ENCODE assay signal across 8 cellular contexts in genomic region chr16:72172105-72173034, GRCh38. TPM values are rescaled to one million over a fixed set of nuclear protein-coding genes. Genes with fewer than 3 reads are reported as not detected.
DNase-seq lines count a peak whose midpoint lies in the region; ATAC-seq, FAIRE-seq and TF ChIP-seq lines count a peak whose summit lies in the region.

Gene PMFBP1 (minus strand): TSS chr16:72172155. CDS start chr16:72171208, 947 bp downstream.

- ATAC-seq in A549, result peak; percentile 60 to 64; a peak in 4 of 6 replicates
- peak; percentile 87 for ATAC-seq in HG02571 (IDR thresholded peaks at IDR 0.05; ENCODE audit: unreplicated experiment)

- H3K4me3 ChIP-seq in A549, result no peak within 1 kb of the TSS
- no peak within 1 kb of the TSS for H3K4me3 ChIP-seq in GM12865 (ENCODE audit: low read depth, low read length)
- no peak within 1 kb of the TSS for H3K4me3 ChIP-seq in MM.1S (ENCODE audit: low read length)
- H3K4me3 ChIP-seq in adrenal gland, result no peak within 1 kb of the TSS

- no peaks in the 10 kb centered on the region for H3K9me2 ChIP-seq in MM.1S (replicated peaks; ENCODE audit: insufficient read depth, low read length)

- H3K27me3 ChIP-seq in MM.1S (replicated peaks; ENCODE audit: insufficient read depth, low read length) (no peaks in the 10 kb centered on the region), adrenal gland (no peaks in the 10 kb centered on the region)

- H4K20me1 ChIP-seq in MM.1S (ENCODE audit: insufficient read depth, low read length), result no peaks in the 10 kb centered on the region

- H3K4me1 ChIP-seq in A549 (no peaks in the 10 kb centered on the region), MM.1S (ENCODE audit: low read length) (peaks cover 12% of the 10 kb centered on the region; the same call in 1 of the 2 replicates), adrenal gland (replicated peaks in 1 of 2) (no peaks in the 10 kb centered on the region)

- H3K9ac ChIP-seq in MM.1S (ENCODE audit: low read length), result no peak within 1 kb of the TSS

- H3F3A ChIP-seq in MM.1S (ENCODE audit: insufficient read depth, low read length), result no peaks in the 10 kb centered on the region

- H2AFZ ChIP-seq in MM.1S (ENCODE audit: low read length), result peak within 1 kb of the TSS; percentile 14; the same call in 1 of the 2 replicates

- no peak for FAIRE-seq in A549 (lab: Jason Lieb, UNC)

- no peak for TF ChIP-seq EP300 in A549 (IDR thresholded peaks at IDR 0.05)

- TF ChIP-seq RAD21 in A549 (conservative IDR thresholded peaks at IDR 0.05 in 1 of 2, IDR thresholded peaks at IDR 0.05 in 1 of 2), result no peak

- H3K4me2 ChIP-seq in A549 (no peak within 1 kb of the TSS), MM.1S (ENCODE audit: low read depth, low read length) (peak within 1 kb of the TSS; percentile 22; the same call in 1 of the 2 replicates)

- POLR2A ChIA-PET in A549 (lab: Yijun Ruan, JAX), result no interaction called here

- TF ChIP-seq CTCF in A549 (IDR thresholded peaks at IDR 0.05) (no peak), GM12865 (IDR thresholded peaks at IDR 0.05; ENCODE audit: insufficient read depth, low read depth, low read length, missing control alignments) (no peak), MM.1S (IDR thresholded peaks at IDR 0.05; ENCODE audit: low read length) (no peak), adrenal gland (IDR thresholded peaks at IDR 0.05) (no peak)

- H3K36me3 ChIP-seq in MM.1S (replicated peaks; ENCODE audit: insufficient read depth, low read length) (no peaks in the 10 kb centered on the region), adrenal gland (replicated peaks in 1 of 2) (no peaks in the 10 kb centered on the region)

- H3K27ac ChIP-seq in A549, result no peak within 1 kb of the TSS
- peak within 1 kb of the TSS; percentile 39; the same call in 1 of the 2 replicates for H3K27ac ChIP-seq in MM.1S (ENCODE audit: low read length)
- peak within 1 kb of the TSS in 1 of 5 donors; percentile 20 for H3K27ac ChIP-seq in adrenal gland

- 30% methylated on average over 11 of the region's 11 CpGs for WGBS in A549 (ENCODE audit: missing lambda C conversion rate)
- WGBS in adrenal gland, 4 donors, result 64 to 69% (median 67%) methylated on average over 11 of the region's 11 CpGs

- peaks cover 10% of the 10 kb centered on the region; the same call in 2 of the 3 replicates for H3K9me3 ChIP-seq in A549
- H3K9me3 ChIP-seq in MM.1S (replicated peaks; ENCODE audit: insufficient read depth, low read length), result no peaks in the 10 kb centered on the region
- H3K9me3 ChIP-seq in adrenal gland (replicated peaks in 1 of 3), result no peaks in the 10 kb centered on the region

- CTCF ChIA-PET in A549 (lab: Yijun Ruan, JAX), result interaction anchor here (1.0 kb wide), 1 partner anchor 10 kb away, joined by 3 read pairs; no protein-coding TSS in a partner anchor

- intact Hi-C loops in adrenal gland (cut with DNase I), result no loop called here

- TF ChIP-seq POLR2A in A549 (IDR thresholded peaks at IDR 0.05; ENCODE audit: low read length) (no peak), adrenal gland (IDR thresholded peaks at IDR 0.05) (no peak)

- DNase-seq in A549 (ENCODE audit: low read depth in 1 of 2, low spot score in 1 of 2) (peak; percentile 3 to 67), GM12865 (ENCODE audit: low read depth) (peak; percentile 91), MM.1S (peak; percentile 88), adrenal gland (peak; percentile 37 to 74 (median 67)), kidney glomerular epithelial cell (lab: John Stamatoyannopoulos, UW) (peak; percentile 27), NCI-H187 (lab: John Stamatoyannopoulos, UW) (no peak), NCI-H526 treated with DMSO at 0.1 percent for 48 hours (lab: John Stamatoyannopoulos, UW) (no peak)

- H3K79me2 ChIP-seq in MM.1S (ENCODE audit: low read length), result no peaks in the 10 kb centered on the region

TF ChIP-seq in A549, 52 proteins besides CTCF, POLR2A, EP300 and RAD21:
- TF ChIP-seq RCOR1 (IDR thresholded peaks at IDR 0.05; ENCODE audit: low read depth, low read length) (no peak), REST (IDR thresholded peaks at IDR 0.05) (no peak), MAFK (IDR thresholded peaks at IDR 0.05; ENCODE audit: partially characterized antibody) (peak; percentile 79), USF2 (IDR thresholded peaks at IDR 0.05) (peak; percentile 44; the same call in 1 of the 2 replicates)

RNA-seq across cellular contexts. Expression of gene PMFBP1, which starts in this region (rescaled TPM):
- polyA plus RNA-seq in A549 (2011; rRNA removed), result 0.22 and 0.37 TPM in 2 replicates
- 0.03 and 0.06 TPM in 2 replicates for polyA plus RNA-seq in A549 (2012; cell fraction: cytosol; rRNA removed)
- polyA plus RNA-seq in A549 (2012; cell fraction: nucleus; rRNA removed), result 0.11 and 0.31 TPM in 2 replicates
- 0.05 to 0.20 TPM (median 0.16 TPM) in 3 replicates for polyA plus RNA-seq in A549 (2017; fragmentation: RNase III; extraction: RNeasy Plus Mini Kit Qiagen cat#74134 plus additional on column Dnase treatment)
- polyA minus RNA-seq in A549 (2011; rRNA and poly(A)+ RNA removed), result 0.58 and 0.97 TPM in 2 replicates
- 1 to 10 TPM in 1 of 8 donors, under 1 TPM in 7; 0.28 to 2.4 (median 0.50) TPM for total RNA-seq in adrenal gland
- polyA plus RNA-seq in adrenal gland, result 1 to 10 TPM in 2 of 3 donors, under 1 TPM in 1; 0.15 to 1.6 (median 1.3) TPM

Comparison
In these comparisons a context has a peak if more than half of its experiments do, and no peak if none do; other contexts are left out.
1. Peak in DNase-seq and ATAC-seq in A549; RNA of the gene not detected or under 1 TPM.
2. DNase-seq: peak in GM12865 (single experiment), MM.1S (single experiment), adrenal gland (7 of 7) and kidney glomerular epithelial cell (single experiment); none in NCI-H187 (0 of 2) and NCI-H526 treated with DMSO at 0.1 percent for 48 hours (single experiment).